2 cellular contexts compared by ENCODE assay signal in genomic region chr22:23835773-23836144, GRCh38.
TF ChIP-seq lines count a peak whose summit lies in the region.

No MANE protein-coding gene starts in this region.

TF ChIP-seq in HepG2, 621 proteins besides CTCF, POLR2A, EP300 and RAD21:
- TF ChIP-seq SAFB2 (CRISPR knock-in tag; IDR thresholded peaks at IDR 0.05; ENCODE audit: borderline replicate concordance, low read depth) (no peak), RBM22 (optimal IDR thresholded peaks at IDR 0.05; ENCODE audit: low read length) (peak; percentile 37)
TF ChIP-seq in HepG2: peak in this region for 1.

TF ChIP-seq in GM23338, 12 proteins besides CTCF, POLR2A, EP300 and RAD21:
- TF ChIP-seq EZH2 (IDR thresholded peaks at IDR 0.05; ENCODE audit: low read depth, unreplicated experiment) (no peak), ZNF331 (CRISPR knock-in tag; IDR thresholded peaks at IDR 0.05; ENCODE audit: low read depth) (no peak), ETS1 (IDR thresholded peaks at IDR 0.05) (no peak), CREB1 (CRISPR knock-in tag; IDR thresholded peaks at IDR 0.05; ENCODE audit: low read depth) (no peak), JUNB (IDR thresholded peaks at IDR 0.05; ENCODE audit: unreplicated experiment) (no peak), POLR2AphosphoS5 (IDR thresholded peaks at IDR 0.05; ENCODE audit: low read depth) (no peak), EZH2phosphoT487 (IDR thresholded peaks at IDR 0.05; ENCODE audit: unreplicated experiment) (no peak), STAT1 (IDR thresholded peaks at IDR 0.05; ENCODE audit: unreplicated experiment) (no peak), ZNF114 (CRISPR knock-in tag; IDR thresholded peaks at IDR 0.05) (no peak), NANOG (IDR thresholded peaks at IDR 0.05; ENCODE audit: borderline replicate concordance) (no peak)
- TF ChIP-seq, protein P1, sequence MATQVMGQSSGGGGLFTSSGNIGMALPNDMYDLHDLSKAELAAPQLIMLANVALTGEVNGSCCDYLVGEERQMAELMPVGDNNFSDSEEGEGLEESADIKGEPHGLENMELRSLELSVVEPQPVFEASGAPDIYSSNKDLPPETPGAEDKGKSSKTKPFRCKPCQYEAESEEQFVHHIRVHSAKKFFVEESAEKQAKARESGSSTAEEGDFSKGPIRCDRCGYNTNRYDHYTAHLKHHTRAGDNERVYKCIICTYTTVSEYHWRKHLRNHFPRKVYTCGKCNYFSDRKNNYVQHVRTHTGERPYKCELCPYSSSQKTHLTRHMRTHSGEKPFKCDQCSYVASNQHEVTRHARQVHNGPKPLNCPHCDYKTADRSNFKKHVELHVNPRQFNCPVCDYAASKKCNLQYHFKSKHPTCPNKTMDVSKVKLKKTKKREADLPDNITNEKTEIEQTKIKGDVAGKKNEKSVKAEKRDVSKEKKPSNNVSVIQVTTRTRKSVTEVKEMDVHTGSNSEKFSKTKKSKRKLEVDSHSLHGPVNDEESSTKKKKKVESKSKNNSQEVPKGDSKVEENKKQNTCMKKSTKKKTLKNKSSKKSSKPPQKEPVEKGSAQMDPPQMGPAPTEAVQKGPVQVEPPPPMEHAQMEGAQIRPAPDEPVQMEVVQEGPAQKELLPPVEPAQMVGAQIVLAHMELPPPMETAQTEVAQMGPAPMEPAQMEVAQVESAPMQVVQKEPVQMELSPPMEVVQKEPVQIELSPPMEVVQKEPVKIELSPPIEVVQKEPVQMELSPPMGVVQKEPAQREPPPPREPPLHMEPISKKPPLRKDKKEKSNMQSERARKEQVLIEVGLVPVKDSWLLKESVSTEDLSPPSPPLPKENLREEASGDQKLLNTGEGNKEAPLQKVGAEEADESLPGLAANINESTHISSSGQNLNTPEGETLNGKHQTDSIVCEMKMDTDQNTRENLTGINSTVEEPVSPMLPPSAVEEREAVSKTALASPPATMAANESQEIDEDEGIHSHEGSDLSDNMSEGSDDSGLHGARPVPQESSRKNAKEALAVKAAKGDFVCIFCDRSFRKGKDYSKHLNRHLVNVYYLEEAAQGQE (IDR thresholded peaks at IDR 0.05; ENCODE audit: unreplicated experiment) = no peak
- TF ChIP-seq, protein P2, sequence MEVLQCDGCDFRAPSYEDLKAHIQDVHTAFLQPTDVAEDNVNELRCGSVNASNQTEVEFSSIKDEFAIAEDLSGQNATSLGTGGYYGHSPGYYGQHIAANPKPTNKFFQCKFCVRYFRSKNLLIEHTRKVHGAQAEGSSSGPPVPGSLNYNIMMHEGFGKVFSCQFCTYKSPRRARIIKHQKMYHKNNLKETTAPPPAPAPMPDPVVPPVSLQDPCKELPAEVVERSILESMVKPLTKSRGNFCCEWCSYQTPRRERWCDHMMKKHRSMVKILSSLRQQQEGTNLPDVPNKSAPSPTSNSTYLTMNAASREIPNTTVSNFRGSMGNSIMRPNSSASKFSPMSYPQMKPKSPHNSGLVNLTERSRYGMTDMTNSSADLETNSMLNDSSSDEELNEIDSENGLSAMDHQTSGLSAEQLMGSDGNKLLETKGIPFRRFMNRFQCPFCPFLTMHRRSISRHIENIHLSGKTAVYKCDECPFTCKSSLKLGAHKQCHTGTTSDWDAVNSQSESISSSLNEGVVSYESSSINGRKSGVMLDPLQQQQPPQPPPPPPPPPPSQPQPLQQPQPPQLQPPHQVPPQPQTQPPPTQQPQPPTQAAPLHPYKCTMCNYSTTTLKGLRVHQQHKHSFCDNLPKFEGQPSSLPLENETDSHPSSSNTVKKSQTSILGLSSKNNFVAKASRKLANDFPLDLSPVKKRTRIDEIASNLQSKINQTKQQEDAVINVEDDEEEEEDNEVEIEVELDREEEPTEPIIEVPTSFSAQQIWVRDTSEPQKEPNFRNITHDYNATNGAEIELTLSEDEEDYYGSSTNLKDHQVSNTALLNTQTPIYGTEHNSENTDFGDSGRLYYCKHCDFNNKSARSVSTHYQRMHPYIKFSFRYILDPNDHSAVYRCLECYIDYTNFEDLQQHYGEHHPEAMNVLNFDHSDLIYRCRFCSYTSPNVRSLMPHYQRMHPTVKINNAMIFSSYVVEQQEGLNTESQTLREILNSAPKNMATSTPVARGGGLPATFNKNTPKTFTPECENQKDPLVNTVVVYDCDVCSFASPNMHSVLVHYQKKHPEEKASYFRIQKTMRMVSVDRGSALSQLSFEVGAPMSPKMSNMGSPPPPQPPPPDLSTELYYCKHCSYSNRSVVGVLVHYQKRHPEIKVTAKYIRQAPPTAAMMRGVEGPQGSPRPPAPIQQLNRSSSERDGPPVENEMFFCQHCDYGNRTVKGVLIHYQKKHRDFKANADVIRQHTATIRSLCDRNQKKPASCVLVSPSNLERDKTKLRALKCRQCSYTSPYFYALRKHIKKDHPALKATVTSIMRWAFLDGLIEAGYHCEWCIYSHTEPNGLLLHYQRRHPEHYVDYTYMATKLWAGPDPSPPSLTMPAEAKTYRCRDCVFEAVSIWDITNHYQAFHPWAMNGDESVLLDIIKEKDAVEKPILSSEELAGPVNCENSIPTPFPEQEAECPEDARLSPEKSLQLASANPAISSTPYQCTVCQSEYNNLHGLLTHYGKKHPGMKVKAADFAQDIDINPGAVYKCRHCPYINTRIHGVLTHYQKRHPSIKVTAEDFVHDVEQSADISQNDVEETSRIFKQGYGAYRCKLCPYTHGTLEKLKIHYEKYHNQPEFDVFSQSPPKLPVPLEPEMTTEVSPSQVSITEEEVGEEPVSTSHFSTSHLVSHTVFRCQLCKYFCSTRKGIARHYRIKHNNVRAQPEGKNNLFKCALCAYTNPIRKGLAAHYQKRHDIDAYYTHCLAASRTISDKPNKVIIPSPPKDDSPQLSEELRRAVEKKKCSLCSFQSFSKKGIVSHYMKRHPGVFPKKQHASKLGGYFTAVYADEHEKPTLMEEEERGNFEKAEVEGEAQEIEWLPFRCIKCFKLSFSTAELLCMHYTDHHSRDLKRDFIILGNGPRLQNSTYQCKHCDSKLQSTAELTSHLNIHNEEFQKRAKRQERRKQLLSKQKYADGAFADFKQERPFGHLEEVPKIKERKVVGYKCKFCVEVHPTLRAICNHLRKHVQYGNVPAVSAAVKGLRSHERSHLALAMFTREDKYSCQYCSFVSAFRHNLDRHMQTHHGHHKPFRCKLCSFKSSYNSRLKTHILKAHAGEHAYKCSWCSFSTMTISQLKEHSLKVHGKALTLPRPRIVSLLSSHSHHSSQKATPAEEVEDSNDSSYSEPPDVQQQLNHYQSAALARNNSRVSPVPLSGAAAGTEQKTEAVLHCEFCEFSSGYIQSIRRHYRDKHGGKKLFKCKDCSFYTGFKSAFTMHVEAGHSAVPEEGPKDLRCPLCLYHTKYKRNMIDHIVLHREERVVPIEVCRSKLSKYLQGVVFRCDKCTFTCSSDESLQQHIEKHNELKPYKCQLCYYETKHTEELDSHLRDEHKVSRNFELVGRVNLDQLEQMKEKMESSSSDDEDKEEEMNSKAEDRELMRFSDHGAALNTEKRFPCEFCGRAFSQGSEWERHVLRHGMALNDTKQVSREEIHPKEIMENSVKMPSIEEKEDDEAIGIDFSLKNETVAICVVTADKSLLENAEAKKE (CRISPR knock-in tag; IDR thresholded peaks at IDR 0.05) = no peak
